ENCODE assay signal across 8 cellular contexts in genomic region chr10:103911021-103911459, GRCh38. TPM values are rescaled to one million over a fixed set of nuclear protein-coding genes. Genes with fewer than 3 reads are reported as not detected.
DNase-seq lines count a peak whose midpoint lies in the region; ATAC-seq, FAIRE-seq and TF ChIP-seq lines count a peak whose summit lies in the region.

No MANE protein-coding gene starts in this region.

- peak overlapping the region; percentile 88 for H3K27ac Mint-ChIP-seq in activated T-helper 17 cell treated with anti-CD3 and anti-CD28 coated beads, Interleukin-2, amount 50 U/mL, for 72 hours

- H3K4me1 Mint-ChIP-seq in activated T-helper 17 cell treated with anti-CD3 and anti-CD28 coated beads, Interleukin-2, amount 50 U/mL, for 72 hours: peaks cover 47% of the 10 kb centered on the region

- H3K4me3 ChIP-seq in NB4 (ENCODE audit: low read depth, low read length) (no peak overlapping the region), neuronal stem cell (ENCODE audit: low read length in 2 of 2) (no peak overlapping the region), mesendoderm (ENCODE audit: low read length) (no peak overlapping the region)

- no peak overlapping the region for H3K14ac ChIP-seq in neuronal stem cell (ENCODE audit: low read length)

- no peak overlapping the region for H3K27ac ChIP-seq in neuronal stem cell (replicated peaks; ENCODE audit: low read length)
- H3K27ac ChIP-seq in mesendoderm (ENCODE audit: low read depth, low read length): no peak overlapping the region

- peaks cover 9 to 19% of the 10 kb centered on the region in 2 donors for H3K4me1 ChIP-seq in neuronal stem cell (ENCODE audit: control insufficient read depth in 2 of 2, insufficient read depth in 1 of 2, low read depth in 1 of 2, low read length in 2 of 2)
- peaks cover 2% of the 10 kb centered on the region for H3K4me1 ChIP-seq in mesendoderm (ENCODE audit: control insufficient read depth, low read depth, low read length)

- no peak overlapping the region for H4K91ac ChIP-seq in neuronal stem cell (ENCODE audit: low read depth, low read length, poor library complexity)

- H3K36me3 ChIP-seq in neuronal stem cell (replicated peaks in 1 of 2; ENCODE audit: control insufficient read depth in 2 of 2, insufficient read depth in 2 of 2, low read length in 2 of 2) (peaks cover 0 to 1% of the 10 kb centered on the region in 2 donors), mesendoderm (ENCODE audit: control insufficient read depth, insufficient read depth, low read length) (no peaks in the 10 kb centered on the region)

- TF ChIP-seq CTCF in NB4 (IDR thresholded peaks at IDR 0.05; ENCODE audit: low read depth, low read length): no peak

- no peak overlapping the region for H3K9ac ChIP-seq in neuronal stem cell (ENCODE audit: low read depth, low read length, poor library complexity)
- no peak overlapping the region for H3K9ac ChIP-seq in mesendoderm (ENCODE audit: low read length)

- no peaks in the 10 kb centered on the region for H3K27me3 ChIP-seq in neuronal stem cell (ENCODE audit: control insufficient read depth in 3 of 3, insufficient read depth in 3 of 3, low read depth in 1 of 3, low read length in 3 of 3)
- H3K27me3 ChIP-seq in mesendoderm (ENCODE audit: insufficient read depth, low read length, poor library complexity): no peaks in the 10 kb centered on the region

- peak; percentile 46 for ATAC-seq in activated T-helper 17 cell treated with anti-CD3 and anti-CD28 coated beads, Interleukin-2, amount 50 U/mL, for 72 hours (replicated peaks)

- H2AK5ac ChIP-seq in neuronal stem cell (ENCODE audit: low read depth, low read length): peak overlapping the region; percentile 81
- no peak overlapping the region for H2AK5ac ChIP-seq in mesendoderm (ENCODE audit: low read length)

- H2BK12ac ChIP-seq in neuronal stem cell (ENCODE audit: low read length): no peak overlapping the region

- no CpG with 5 or more reads among the region's 3 CpGs for WGBS in neuronal stem cell (ENCODE audit: extremely low coverage in 2 of 2, insufficient read length in 2 of 2, insufficient replicate concordance in 1 of 2), 2 donors
- WGBS in mesendoderm (ENCODE audit: extremely low coverage, insufficient coverage, low lambda C conversion rate): no CpG with 5 or more reads among the region's 3 CpGs

- no peak overlapping the region for H3K4ac ChIP-seq in neuronal stem cell (ENCODE audit: low read length)
- no peak overlapping the region for H3K4ac ChIP-seq in mesendoderm (ENCODE audit: low read depth, low read length)

- no peak overlapping the region for H2BK5ac ChIP-seq in neuronal stem cell (ENCODE audit: low read length)
- H2BK5ac ChIP-seq in mesendoderm (ENCODE audit: low read length): no peak overlapping the region

- DNase-seq in GF-D8 (lab: John Stamatoyannopoulos, UW): peak; percentile 92
- peak; percentile 74 for DNase-seq in NB4 (ENCODE audit: low read depth)
- DNase-seq in neuronal stem cell (ENCODE audit: low spot score): no peak
- DNase-seq in NCI-H510A treated with DMSO at 0.1 percent for 48 hours (lab: John Stamatoyannopoulos, UW): no peak
- no peak for DNase-seq in HTR-8/SVneo (ENCODE audit: insufficient read length, low spot score)
- no peak for DNase-seq in C1 segment of cervical spinal cord (lab: John Stamatoyannopoulos, UW)
- no peak for DNase-seq in mesendoderm

- H3K27me3 Mint-ChIP-seq in activated T-helper 17 cell treated with anti-CD3 and anti-CD28 coated beads, Interleukin-2, amount 50 U/mL, for 72 hours: no peaks in the 10 kb centered on the region

- H3K79me2 ChIP-seq in mesendoderm (ENCODE audit: control insufficient read depth, insufficient read depth, low read length): no peaks in the 10 kb centered on the region

- H2BK120ac ChIP-seq in neuronal stem cell (ENCODE audit: low read depth, low read length) (no peak overlapping the region), mesendoderm (ENCODE audit: low read depth, low read length) (no peak overlapping the region)

- H3K36me3 Mint-ChIP-seq in activated T-helper 17 cell treated with anti-CD3 and anti-CD28 coated beads, Interleukin-2, amount 50 U/mL, for 72 hours (ENCODE audit: low read depth): peaks cover 48% of the 10 kb centered on the region

- H2AFZ ChIP-seq in neuronal stem cell (ENCODE audit: low read length): no peak overlapping the region

- no peak overlapping the region for H3K18ac ChIP-seq in neuronal stem cell (ENCODE audit: low read length)
- no peak overlapping the region for H3K18ac ChIP-seq in mesendoderm (ENCODE audit: low read length)

- no peak overlapping the region for H4K8ac ChIP-seq in neuronal stem cell (ENCODE audit: low read depth, low read length)
- no peak overlapping the region for H4K8ac ChIP-seq in mesendoderm (ENCODE audit: low read depth, low read length)

- H2BK15ac ChIP-seq in neuronal stem cell (ENCODE audit: low read length) (peak overlapping the region; percentile 85), mesendoderm (replicated peaks; ENCODE audit: low read depth) (no peak overlapping the region)

- H3K9me3 ChIP-seq in neuronal stem cell (replicated peaks in 1 of 2; ENCODE audit: control insufficient read depth in 2 of 2, insufficient read depth in 1 of 2, low read depth in 1 of 2, low read length in 2 of 2): peaks cover 4 to 8% of the 10 kb centered on the region in 2 donors

- H3K4me3 Mint-ChIP-seq in activated T-helper 17 cell treated with anti-CD3 and anti-CD28 coated beads, Interleukin-2, amount 50 U/mL, for 72 hours: peak overlapping the region; percentile 85

- H3K79me1 ChIP-seq in neuronal stem cell (ENCODE audit: low read depth, low read length) (no peaks in the 10 kb centered on the region), mesendoderm (ENCODE audit: low read length) (no peaks in the 10 kb centered on the region)

- H3K9me3 Mint-ChIP-seq in activated T-helper 17 cell treated with anti-CD3 and anti-CD28 coated beads, Interleukin-2, amount 50 U/mL, for 72 hours: peaks cover 6% of the 10 kb centered on the region

- H3K4me2 ChIP-seq in neuronal stem cell (ENCODE audit: insufficient read depth, low read length, poor library complexity, severe bottlenecking): no peak overlapping the region
- H3K4me2 ChIP-seq in mesendoderm (ENCODE audit: low read length): no peak overlapping the region

- no peak for FAIRE-seq in HTR-8/SVneo (lab: Jason Lieb, UNC)

- H3K23ac ChIP-seq in neuronal stem cell (ENCODE audit: low read depth, low read length, poor library complexity): no peak overlapping the region
- no peak overlapping the region for H3K23ac ChIP-seq in mesendoderm (ENCODE audit: low read length)

- no peak for TF ChIP-seq POLR2A in NB4 (IDR thresholded peaks at IDR 0.05; ENCODE audit: extremely low read depth, insufficient read length)

- H4K5ac ChIP-seq in mesendoderm (ENCODE audit: low read length): no peak overlapping the region

- no peak overlapping the region for H3K56ac ChIP-seq in mesendoderm (ENCODE audit: low read length)

RNA-seq across cellular contexts. Expression of gene STN1, which starts 6.9 kb away (rescaled TPM):
- 10 to 100 TPM; 41.9 to 45.4 TPM for total RNA-seq in activated T-helper 17 cell treated with anti-CD3 and anti-CD28 coated beads, Interleukin-2, amount 50 U/mL, for 72 hours
- 17.4 TPM for polyA plus RNA-seq in neuronal stem cell (2013, experiment 1 of 2)
- 16.7 TPM for polyA plus RNA-seq in neuronal stem cell (2013, experiment 2 of 2)
- polyA plus RNA-seq in mesendoderm (2013, experiment 1 of 2): 7.1 TPM
- 7.3 TPM for polyA plus RNA-seq in mesendoderm (2013, experiment 2 of 2)

RNA-seq across cellular contexts. Expression of gene SH3PXD2A, which starts 55.7 kb away (rescaled TPM):
- 10 to 100 TPM in 1 of 2 donors, 1 to 10 TPM in 1; 8.0 to 19.3 TPM for total RNA-seq in activated T-helper 17 cell treated with anti-CD3 and anti-CD28 coated beads, Interleukin-2, amount 50 U/mL, for 72 hours
- 9.8 TPM for polyA plus RNA-seq in neuronal stem cell (2013, experiment 1 of 2)
- polyA plus RNA-seq in neuronal stem cell (2013, experiment 2 of 2): 9.8 TPM
- 7.7 TPM for polyA plus RNA-seq in mesendoderm (2013, experiment 1 of 2)
- polyA plus RNA-seq in mesendoderm (2013, experiment 2 of 2): 7.8 TPM

RNA-seq across cellular contexts. Expression of gene SLK, which starts 55.9 kb away (rescaled TPM):
- total RNA-seq in activated T-helper 17 cell treated with anti-CD3 and anti-CD28 coated beads, Interleukin-2, amount 50 U/mL, for 72 hours: 10 to 100 TPM; 23.6 to 26.7 TPM
- 19.3 TPM for polyA plus RNA-seq in neuronal stem cell (2013, experiment 1 of 2)
- 19.4 TPM for polyA plus RNA-seq in neuronal stem cell (2013, experiment 2 of 2)
- 14.4 TPM for polyA plus RNA-seq in mesendoderm (2013, experiment 1 of 2)
- polyA plus RNA-seq in mesendoderm (2013, experiment 2 of 2): 14.8 TPM

Comparison
In these comparisons a context has a peak if more than half of its experiments do, and no peak if none do; other contexts are left out.
1. DNase-seq: peak in GF-D8 (single experiment) and NB4 (single experiment); none in neuronal stem cell (single experiment), NCI-H510A treated with DMSO at 0.1 percent for 48 hours (single experiment), HTR-8/SVneo (single experiment), C1 segment of cervical spinal cord (0 of 14) and mesendoderm (single experiment).